Comparison of ENCODE assay signal across 8 cellular contexts in genomic region chr11:95231881-95232605, GRCh38. TPM values are rescaled to one million over a fixed set of nuclear protein-coding genes. Genes with fewer than 3 reads are reported as not detected.
DNase-seq lines count a peak whose midpoint lies in the region; ATAC-seq, FAIRE-seq and TF ChIP-seq lines count a peak whose summit lies in the region.

No MANE protein-coding gene starts in this region.

- no peak for DNase-seq in GM18507 (ENCODE audit: extremely low spot score, insufficient read length, low read depth)
- peak; percentile 62 for DNase-seq in activated effector memory CD4-positive, alpha-beta T cell treated with Interleukin-2 at 50 U/mL for 16 hours
- no peak for DNase-seq in fibroblast of villous mesenchyme (ENCODE audit: low read depth)
- DNase-seq in nephron progenitor cell, result peak; percentile 71
- peak; percentile 13 to 83 (median 61) for DNase-seq in substantia nigra (lab: John Stamatoyannopoulos, UW)
- DNase-seq in UCSD-AML1 (lab: John Stamatoyannopoulos, UW; ENCODE audit: unreplicated experiment), result no peak

- H3K4me3 Mint-ChIP-seq in nephron progenitor cell, result no peak overlapping the region

- peaks cover 33% of the 10 kb centered on the region for H3K4me1 ChIP-seq in OCI-LY1 (ENCODE audit: insufficient read depth, low read length, severe bottlenecking)

- H3K4me1 Mint-ChIP-seq in nephron progenitor cell, result peaks cover 12% of the 10 kb centered on the region

- no peaks in the 10 kb centered on the region for H4K20me1 ChIP-seq in OCI-LY1 (ENCODE audit: insufficient read depth, low read length)

- H3K9me3 Mint-ChIP-seq in nephron progenitor cell, result peaks cover 3% of the 10 kb centered on the region

- peaks cover 6% of the 10 kb centered on the region for H3K36me3 Mint-ChIP-seq in nephron progenitor cell (ENCODE audit: low read depth)

- H3K36me3 ChIP-seq in OCI-LY1 (ENCODE audit: insufficient read depth, low read length), result no peaks in the 10 kb centered on the region

- no peak overlapping the region for H2AFZ ChIP-seq in OCI-LY1 (ENCODE audit: low read length)

- H3K9me3 ChIP-seq in OCI-LY1 (ENCODE audit: low read length), result no peaks in the 10 kb centered on the region

- H3K27me3 ChIP-seq in OCI-LY1 (ENCODE audit: insufficient read depth, low read length), result no peaks in the 10 kb centered on the region

- H3K79me2 ChIP-seq in OCI-LY1 (ENCODE audit: insufficient read depth, low read length), result no peaks in the 10 kb centered on the region

- peak; percentile 49 for FAIRE-seq in GM18507 (lab: Jason Lieb, UNC)

- no peaks in the 10 kb centered on the region for H3F3A ChIP-seq in OCI-LY1 (ENCODE audit: insufficient read depth, low read length)

- no peaks in the 10 kb centered on the region for H3K9me2 ChIP-seq in OCI-LY1 (ENCODE audit: low read depth, low read length)

- H3K4me3 ChIP-seq in OCI-LY1 (ENCODE audit: low read depth, low read length, poor library complexity, severe bottlenecking) (peak overlapping the region; percentile 73), fibroblast of villous mesenchyme (ENCODE audit: low read depth, low read length) (peak overlapping the region; percentile 55)

- no peak overlapping the region for H3K27ac Mint-ChIP-seq in nephron progenitor cell

- peak overlapping the region; percentile 74 for H3K4me2 ChIP-seq in OCI-LY1 (ENCODE audit: low read length)

- H3K27me3 Mint-ChIP-seq in nephron progenitor cell (ENCODE audit: low read depth, poor library complexity), result peaks cover 3% of the 10 kb centered on the region

- H3K27ac ChIP-seq in OCI-LY1 (ENCODE audit: low read depth, low read length, poor library complexity, severe bottlenecking), result peak overlapping the region; percentile 66
- peak overlapping the region; percentile 79 for H3K27ac ChIP-seq in substantia nigra (ENCODE audit: low read depth, low read length, poor library complexity, severe bottlenecking)

- TF ChIP-seq CTCF in OCI-LY1 (IDR thresholded peaks at IDR 0.05; ENCODE audit: low read length), result no peak
- TF ChIP-seq CTCF in fibroblast of villous mesenchyme (IDR thresholded peaks at IDR 0.05; ENCODE audit: insufficient read depth, low read depth, low read length), result no peak
- no peak for TF ChIP-seq CTCF in nephron progenitor cell (IDR thresholded peaks at IDR 0.05)

- peak overlapping the region; percentile 45 for H3K9ac ChIP-seq in OCI-LY1 (ENCODE audit: low read length)

- peak; percentile 14 for ATAC-seq in HG03045 (IDR thresholded peaks at IDR 0.05; ENCODE audit: unreplicated experiment)

RNA-seq across cellular contexts. Expression of gene SESN3, which starts 1.0 kb away (rescaled TPM):
- total RNA-seq in fibroblast of villous mesenchyme, result 2.3 and 6.9 TPM in 2 replicates

Comparison
In these comparisons a context has a peak if more than half of its experiments do, and no peak if none do; other contexts are left out.
1. DNase-seq: peak in activated effector memory CD4-positive, alpha-beta T cell treated with Interleukin-2 at 50 U/mL for 16 hours (single experiment), nephron progenitor cell (single experiment) and substantia nigra (49 of 49); none in GM18507 (single experiment), fibroblast of villous mesenchyme (single experiment) and UCSD-AML1 (single experiment).